In genomic region chr10:57162231-57162630, GRCh38 we compare ENCODE assay signal across 22 cellular contexts.
"Had no signal": no experiment of that assay in that cellular context is flagged by ENCODE, and none has a peak within 500 bp of the region (broad histone marks: within the 10 kb centered on the region; RNA-seq: fewer than 3 reads in every experiment).

No MANE protein-coding gene starts in this region.

- H3K4me3 ChIP-seq: esophagus muscularis mucosa, gastrocnemius medialis, ovary, stomach, thoracic aorta had no signal

- H3K9me3 ChIP-seq: esophagus muscularis mucosa, gastrocnemius medialis, ovary, thoracic aorta had no signal

- DNase-seq: effector memory CD8-positive, alpha-beta T cell; gastrocnemius medialis; glutamatergic neuron; kidney; mammary epithelial cell; naive thymus-derived CD8-positive, alpha-beta T cell; nucleus accumbens; ovary; right cardiac atrium; small intestine; stimulated activated CD4-positive, alpha-beta T cell treated with anti-CD3 and anti-CD28 coated beads, Interleukin-12 subunit alpha, Interleukin-12 subunit beta, amount 100 ng/mL, for 4 hours; stimulated activated naive CD4-positive, alpha-beta T cell; stomach; substantia nigra; trophoblast cell had no signal

- H3K27ac ChIP-seq: epithelial cell of prostate, esophagus muscularis mucosa, gastrocnemius medialis, ovary, stomach, thoracic aorta had no signal

- H3K4me3 Mint-ChIP-seq: dendritic cell treated with granulocyte-macrophage colony-stimulating factor and Interleukin-4, amounts not matched to agents 40 ng/mL and 50 ng/mL, for 4 days; effector memory CD8-positive, alpha-beta T cell; naive thymus-derived CD8-positive, alpha-beta T cell; neural crest cell had no signal

- H3K27me3 ChIP-seq: esophagus muscularis mucosa, gastrocnemius medialis, ovary, stomach had no signal

- H3K36me3 ChIP-seq: esophagus muscularis mucosa, gastrocnemius medialis, ovary, stomach, thoracic aorta had no signal

- H3K4me1 ChIP-seq: esophagus muscularis mucosa, gastrocnemius medialis, stomach had no signal

- ATAC-seq: effector memory CD8-positive, alpha-beta T cell; gastrocnemius medialis; left lobe of liver; naive thymus-derived CD8-positive, alpha-beta T cell; right cardiac atrium had no signal

- H3K36me3 Mint-ChIP-seq: naive thymus-derived CD8-positive, alpha-beta T cell had no signal

- H3K27me3 Mint-ChIP-seq: dendritic cell treated with granulocyte-macrophage colony-stimulating factor and Interleukin-4, amounts not matched to agents 40 ng/mL and 50 ng/mL, for 4 days; effector memory CD8-positive, alpha-beta T cell; naive thymus-derived CD8-positive, alpha-beta T cell had no signal

- H3K4me1 Mint-ChIP-seq: naive thymus-derived CD8-positive, alpha-beta T cell had no signal

- H3K27ac Mint-ChIP-seq: dendritic cell treated with granulocyte-macrophage colony-stimulating factor and Interleukin-4, amounts not matched to agents 40 ng/mL and 50 ng/mL, for 4 days; effector memory CD8-positive, alpha-beta T cell; naive thymus-derived CD8-positive, alpha-beta T cell; progenitor cell of endocrine pancreas had no signal
